In genomic region chr3:33037479-33037878, GRCh38 we compare ENCODE assay signal across 14 cellular contexts. TPM values are rescaled to one million over a fixed set of nuclear protein-coding genes. Genes with fewer than 3 reads are reported as not detected.
DNase-seq lines count a peak whose midpoint lies in the region; ATAC-seq and TF ChIP-seq lines count a peak whose summit lies in the region.
"Had no signal": no experiment of that assay in that cellular context is flagged by ENCODE, and none has a peak within 500 bp of the region (broad histone marks: within the 10 kb centered on the region; RNA-seq: fewer than 3 reads in every experiment).

No MANE protein-coding gene starts in this region.

- no peak overlapping the region for H3K4me2 ChIP-seq in osteoblast (ENCODE audit: insufficient read depth, low read length)

- no peak overlapping the region for H2AFZ ChIP-seq in osteoblast (ENCODE audit: low read length)
- H2AFZ ChIP-seq: GM23248 had no signal

- H3K36me3 ChIP-seq in upper lobe of right lung: peaks cover 26% of the 10 kb centered on the region
- H3K36me3 ChIP-seq in osteoblast (ENCODE audit: insufficient read depth, low read length): peaks cover 14% of the 10 kb centered on the region
- H3K36me3 ChIP-seq in BE2C: no peaks in the 10 kb centered on the region

- ATAC-seq in T-helper 17 cell (no peak), upper lobe of right lung (peak; percentile 84)
- ATAC-seq: HCT116 had no signal

- H3K4me1 ChIP-seq in upper lobe of right lung: no peaks in the 10 kb centered on the region
- H3K4me1 ChIP-seq in osteoblast (ENCODE audit: insufficient read depth, low read length): peaks cover 3% of the 10 kb centered on the region
- no peaks in the 10 kb centered on the region for H3K4me1 ChIP-seq in BE2C

- no peak overlapping the region for H3K27ac ChIP-seq in upper lobe of right lung
- H3K27ac ChIP-seq in osteoblast (ENCODE audit: low read depth, low read length): no peak overlapping the region
- H3K27ac ChIP-seq: C4-2B, GM23248 had no signal

- intact Hi-C loops in upper lobe of right lung (cut with DNase I): no loop called here

- peaks cover 32% of the 10 kb centered on the region for H3K4me1 Mint-ChIP-seq in T-helper 17 cell

- no peaks in the 10 kb centered on the region for H3K27me3 ChIP-seq in upper lobe of right lung
- H3K27me3 ChIP-seq in osteoblast (ENCODE audit: insufficient read depth, low read length): no peaks in the 10 kb centered on the region
- no peaks in the 10 kb centered on the region for H3K27me3 ChIP-seq in BE2C

- peak; percentile 54 for DNase-seq in CD1c-positive myeloid dendritic cell (ENCODE audit: extremely low spot score)
- DNase-seq in T-helper 17 cell: no peak
- peak; percentile 75 for DNase-seq in left kidney (ENCODE audit: low read depth, low spot score)
- no peak for DNase-seq in upper lobe of right lung
- DNase-seq in osteoblast (ENCODE audit: insufficient read length, low spot score, missing footprints): no peak
- no peak for DNase-seq in MV-4-11 (lab: John Stamatoyannopoulos, UW)
- no peak for DNase-seq in BE2C
- DNase-seq: Calu3, DMS79, GM23248, IMR-90 had no signal

- peaks cover 12% of the 10 kb centered on the region for H3K36me3 Mint-ChIP-seq in T-helper 17 cell (ENCODE audit: low read depth)

- H3K4me3 ChIP-seq in upper lobe of right lung (no peak overlapping the region), osteoblast (ENCODE audit: insufficient read depth, low read length) (no peak overlapping the region), BE2C (ENCODE audit: low read depth, low read length) (no peak overlapping the region)
- H3K4me3 ChIP-seq: GM23248 had no signal

- no peaks in the 10 kb centered on the region for H3K27me3 Mint-ChIP-seq in T-helper 17 cell
- H3K27me3 Mint-ChIP-seq: B cell had no signal

- peak overlapping the region; percentile 37 for H3K27ac Mint-ChIP-seq in T-helper 17 cell
- H3K27ac Mint-ChIP-seq: B cell had no signal

- no peak for TF ChIP-seq CTCF in upper lobe of right lung (IDR thresholded peaks at IDR 0.05)
- TF ChIP-seq CTCF in osteoblast (IDR thresholded peaks at IDR 0.05; ENCODE audit: extremely low read depth, low read depth, low read length): no peak
- no peak for TF ChIP-seq CTCF in BE2C (IDR thresholded peaks at IDR 0.05; ENCODE audit: low read depth, low read length)

- H3K9me3 ChIP-seq in T-helper 17 cell (ENCODE audit: control insufficient read depth, low read length, poor library complexity, severe bottlenecking) (no peaks in the 10 kb centered on the region), upper lobe of right lung (no peaks in the 10 kb centered on the region), osteoblast (ENCODE audit: low read depth, low read length) (no peaks in the 10 kb centered on the region), BE2C (no peaks in the 10 kb centered on the region)

- no peaks in the 10 kb centered on the region for H3K79me2 ChIP-seq in osteoblast (ENCODE audit: insufficient read depth, low read length)

- H3K4me3 Mint-ChIP-seq in T-helper 17 cell: no peak overlapping the region
- H3K4me3 Mint-ChIP-seq: B cell had no signal

- H4K20me1 ChIP-seq in osteoblast (ENCODE audit: insufficient read depth, low read length): no peaks in the 10 kb centered on the region

RNA-seq across cellular contexts. Expression of gene GLB1, which starts 59.5 kb away (rescaled TPM):
- total RNA-seq in T-helper 17 cell (10 to 100 TPM; 29.8 to 37.3 TPM), upper lobe of right lung (82.5 TPM), osteoblast (90.8 and 94.8 TPM in 2 replicates)
- polyA plus RNA-seq in BE2C (2012; ENCODE audit: insufficient read depth, insufficient read length, low read depth): 26.3 TPM

RNA-seq across cellular contexts. Expression of gene TMPPE, which starts 59.5 kb away (rescaled TPM):
- total RNA-seq in T-helper 17 cell (10 to 100 TPM; 13.6 to 15.0 TPM), upper lobe of right lung (15.2 TPM), osteoblast (3.8 and 4.0 TPM in 2 replicates)
- polyA plus RNA-seq in BE2C (2012; ENCODE audit: insufficient read depth, insufficient read length, low read depth): 0.32 TPM

Comparison
In these comparisons a context has a peak if more than half of its experiments do, and no peak if none do; other contexts are left out.
1. DNase-seq: peak in CD1c-positive myeloid dendritic cell (single experiment) and left kidney (single experiment); none in T-helper 17 cell (0 of 3), upper lobe of right lung (single experiment), osteoblast (single experiment), MV-4-11 (single experiment) and BE2C (single experiment).